24 cellular contexts compared by ENCODE assay signal in the genomic region with DNA sequence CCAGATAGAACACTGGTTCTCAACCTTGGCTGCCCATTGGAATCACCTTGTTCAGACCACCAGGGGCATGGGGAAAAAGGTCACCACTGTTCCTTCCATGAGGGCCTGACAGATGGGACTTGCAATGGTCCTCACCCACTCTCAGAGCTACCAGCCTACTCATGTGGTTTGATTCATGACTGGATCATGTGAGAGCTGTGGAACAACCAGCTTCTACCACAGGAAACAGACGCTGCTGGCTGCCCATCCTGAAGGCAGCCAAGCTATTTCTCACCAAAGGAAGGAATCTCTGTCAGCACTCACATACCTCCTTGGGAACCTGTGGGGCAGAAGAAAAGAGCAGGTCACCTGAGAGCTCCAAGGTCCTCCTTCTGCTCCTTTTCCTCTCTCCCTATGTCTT. TPM values are rescaled to one million over a fixed set of nuclear protein-coding genes. Genes with fewer than 3 reads are reported as not detected.
"Had no signal": no experiment of that assay in that cellular context is flagged by ENCODE, and none has a peak within 500 bp of the region (broad histone marks: within the 10 kb centered on the region; RNA-seq: fewer than 3 reads in every experiment).

No MANE protein-coding gene starts in this region.

- H3K4me3 ChIP-seq: dorsolateral prefrontal cortex, esophagus muscularis mucosa, gastrocnemius medialis, ovary, prostate gland, right atrium auricular region, spleen, suprapubic skin, tibial nerve had no signal

- H3K27ac ChIP-seq: dorsolateral prefrontal cortex, esophagus muscularis mucosa, gastrocnemius medialis, ovary, prostate gland, right atrium auricular region, spleen, suprapubic skin, tibial nerve, VCaP had no signal

- H3K9me3 ChIP-seq: esophagus muscularis mucosa, gastrocnemius medialis, ovary, prostate gland, right atrium auricular region, spleen, suprapubic skin, tibial nerve had no signal

- H3K27me3 ChIP-seq: dorsolateral prefrontal cortex, esophagus muscularis mucosa, gastrocnemius medialis, ovary, right atrium auricular region, spleen, suprapubic skin, tibial nerve had no signal

- ATAC-seq: activated T-cell treated with anti-CD3 and anti-CD28 coated beads, Interleukin-2, amount 50 U/mL, for 72 hours; effector memory CD8-positive, alpha-beta T cell; gastrocnemius medialis; left cardiac atrium; left ventricle myocardium superior had no signal

- H3K36me3 ChIP-seq: esophagus muscularis mucosa, gastrocnemius medialis, ovary, prostate gland, right atrium auricular region, spleen, suprapubic skin, tibial nerve had no signal

- DNase-seq: activated CD4-positive, alpha-beta T cell treated with anti-CD3 and anti-CD28 coated beads for 4 hours; activated CD4-positive, alpha-beta T cell treated with anti-CD3 and anti-CD28 coated beads, Interleukin-2, amount 50 U/mL, for 4 hours; activated naive CD4-positive, alpha-beta T cell treated with Interleukin-2 at 50 U/mL for 16 hours; activated T-cell treated with anti-CD3 and anti-CD28 coated beads for 4 hours; activated T-cell treated with anti-CD3 and anti-CD28 coated beads, Interleukin-2, amount 50 U/mL, for 72 hours; dorsolateral prefrontal cortex; effector memory CD8-positive, alpha-beta T cell; gastrocnemius medialis; hippocampal formation; left cardiac atrium; left ventricle myocardium superior; mammary epithelial cell; naive B cell; ovary; spleen; stimulated activated naive CD4-positive, alpha-beta T cell; T-helper 1 cell had no signal

- H3K4me1 ChIP-seq: esophagus muscularis mucosa, gastrocnemius medialis, prostate gland, right atrium auricular region, spleen, suprapubic skin, tibial nerve had no signal

RNA-seq across cellular contexts. Expression of gene CAPN8, which starts 53.6 kb away (rescaled TPM):
- total RNA-seq: activated T-cell treated with anti-CD3 and anti-CD28 coated beads, Interleukin-2, amount 50 U/mL, for 72 hours; left ventricle myocardium superior; right atrium auricular region; tibial nerve had no signal
- polyA plus RNA-seq: neural cell had no signal
